ENCODE assay signal across 17 cellular contexts in genomic region chr6:108531332-108531731, GRCh38.
"Had no signal": no experiment of that assay in that cellular context is flagged by ENCODE, and none has a peak within 500 bp of the region (broad histone marks: within the 10 kb centered on the region; RNA-seq: fewer than 3 reads in every experiment).

No MANE protein-coding gene starts in this region.

- H3K27ac ChIP-seq: cardiac muscle cell, gastroesophageal sphincter, hepatocyte, neutrophil, tibial nerve, vagina had no signal

- H3K4me1 ChIP-seq: gastroesophageal sphincter, tibial nerve, vagina had no signal

- H3K9me3 ChIP-seq: gastroesophageal sphincter, neutrophil, tibial nerve, vagina had no signal

- H3K27me3 ChIP-seq: cardiac muscle cell, gastroesophageal sphincter, hepatocyte, neutrophil, tibial nerve, vagina had no signal

- DNase-seq: activated CD4-positive, alpha-beta T cell treated with anti-CD3 and anti-CD28 coated beads for 4 hours; activated CD8-positive, alpha-beta memory T cell treated with anti-CD3 and anti-CD28 coated beads, Interleukin-2, amount 50 U/mL, for 48 hours; activated CD8-positive, alpha-beta T cell treated with anti-CD3 and anti-CD28 coated beads for 36 hours; activated naive CD4-positive, alpha-beta T cell treated with Interleukin-2 at 50 U/mL for 16 hours; effector CD4-positive, alpha-beta T cell; left colon; naive thymus-derived CD4-positive, alpha-beta T cell; posterior cingulate gyrus; right cardiac atrium; T1000 had no signal

- ATAC-seq: activated CD8-positive, alpha-beta T cell treated with anti-CD3 and anti-CD28 coated beads for 36 hours; gastroesophageal sphincter; left colon; naive thymus-derived CD4-positive, alpha-beta T cell; right cardiac atrium; stimulated activated memory B cell treated with anti-CD40 and anti-IgM and Interleukin-4, amounts not matched to agents 10 μg/mL and 1 μg/mL and 100 μg/mL, for 72 hours had no signal

- H3K36me3 ChIP-seq: cardiac muscle cell, gastroesophageal sphincter, neutrophil, tibial nerve, vagina had no signal

- H3K4me3 ChIP-seq: cardiac muscle cell, gastroesophageal sphincter, hepatocyte, tibial nerve, vagina had no signal
